Comparison of ENCODE assay signal across 1 cellular context in the genomic region with DNA sequence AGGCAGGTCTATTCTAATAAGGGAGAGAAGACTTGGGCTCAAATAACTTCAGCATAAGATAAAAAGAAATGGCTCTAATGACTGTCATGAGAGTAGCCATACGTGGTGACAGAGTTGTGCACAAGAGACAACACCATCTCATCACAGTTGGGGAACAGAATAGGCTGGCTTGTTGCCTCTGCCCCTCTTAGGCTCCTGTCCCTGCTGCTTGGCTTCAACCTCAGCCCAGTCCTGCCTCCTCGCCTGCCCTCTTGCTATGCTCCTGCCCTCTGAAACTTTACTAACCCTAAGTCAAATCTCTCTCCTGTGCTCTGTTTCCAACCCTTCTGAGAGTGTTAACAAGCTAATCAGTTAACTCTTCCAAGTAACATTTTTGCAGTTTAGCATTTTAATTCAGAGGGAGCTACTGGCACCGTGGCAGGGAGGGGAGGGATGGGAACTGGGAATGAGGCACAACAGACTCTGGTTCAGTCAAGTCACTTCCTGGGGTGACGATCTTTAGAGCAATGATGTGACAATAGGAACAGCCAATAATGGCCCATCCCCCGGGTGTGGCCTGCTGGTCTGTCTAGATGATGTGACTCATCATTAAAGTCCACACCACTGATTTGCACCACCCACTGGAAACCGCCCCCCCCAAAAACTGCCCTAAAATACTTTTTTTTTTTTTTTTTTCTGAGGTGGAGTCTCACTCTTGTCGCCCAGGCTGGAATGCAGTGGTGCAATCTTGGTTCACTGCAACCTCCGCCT.
TF ChIP-seq lines count a peak whose summit lies in the region.

No MANE protein-coding gene starts in this region.

TF ChIP-seq in GM23338, 12 proteins besides CTCF, POLR2A, EP300 and RAD21 (continued from another document):
- TF ChIP-seq, protein P1, sequence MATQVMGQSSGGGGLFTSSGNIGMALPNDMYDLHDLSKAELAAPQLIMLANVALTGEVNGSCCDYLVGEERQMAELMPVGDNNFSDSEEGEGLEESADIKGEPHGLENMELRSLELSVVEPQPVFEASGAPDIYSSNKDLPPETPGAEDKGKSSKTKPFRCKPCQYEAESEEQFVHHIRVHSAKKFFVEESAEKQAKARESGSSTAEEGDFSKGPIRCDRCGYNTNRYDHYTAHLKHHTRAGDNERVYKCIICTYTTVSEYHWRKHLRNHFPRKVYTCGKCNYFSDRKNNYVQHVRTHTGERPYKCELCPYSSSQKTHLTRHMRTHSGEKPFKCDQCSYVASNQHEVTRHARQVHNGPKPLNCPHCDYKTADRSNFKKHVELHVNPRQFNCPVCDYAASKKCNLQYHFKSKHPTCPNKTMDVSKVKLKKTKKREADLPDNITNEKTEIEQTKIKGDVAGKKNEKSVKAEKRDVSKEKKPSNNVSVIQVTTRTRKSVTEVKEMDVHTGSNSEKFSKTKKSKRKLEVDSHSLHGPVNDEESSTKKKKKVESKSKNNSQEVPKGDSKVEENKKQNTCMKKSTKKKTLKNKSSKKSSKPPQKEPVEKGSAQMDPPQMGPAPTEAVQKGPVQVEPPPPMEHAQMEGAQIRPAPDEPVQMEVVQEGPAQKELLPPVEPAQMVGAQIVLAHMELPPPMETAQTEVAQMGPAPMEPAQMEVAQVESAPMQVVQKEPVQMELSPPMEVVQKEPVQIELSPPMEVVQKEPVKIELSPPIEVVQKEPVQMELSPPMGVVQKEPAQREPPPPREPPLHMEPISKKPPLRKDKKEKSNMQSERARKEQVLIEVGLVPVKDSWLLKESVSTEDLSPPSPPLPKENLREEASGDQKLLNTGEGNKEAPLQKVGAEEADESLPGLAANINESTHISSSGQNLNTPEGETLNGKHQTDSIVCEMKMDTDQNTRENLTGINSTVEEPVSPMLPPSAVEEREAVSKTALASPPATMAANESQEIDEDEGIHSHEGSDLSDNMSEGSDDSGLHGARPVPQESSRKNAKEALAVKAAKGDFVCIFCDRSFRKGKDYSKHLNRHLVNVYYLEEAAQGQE (IDR thresholded peaks at IDR 0.05; ENCODE audit: unreplicated experiment): no peak
- no peak for TF ChIP-seq CREB1 (CRISPR knock-in tag; IDR thresholded peaks at IDR 0.05; ENCODE audit: low read depth)
- TF ChIP-seq STAT1 (IDR thresholded peaks at IDR 0.05; ENCODE audit: unreplicated experiment): no peak
- TF ChIP-seq ZNF331 (CRISPR knock-in tag; IDR thresholded peaks at IDR 0.05; ENCODE audit: low read depth): no peak
- TF ChIP-seq ZNF114 (CRISPR knock-in tag; IDR thresholded peaks at IDR 0.05): no peak
- TF ChIP-seq, protein P2, sequence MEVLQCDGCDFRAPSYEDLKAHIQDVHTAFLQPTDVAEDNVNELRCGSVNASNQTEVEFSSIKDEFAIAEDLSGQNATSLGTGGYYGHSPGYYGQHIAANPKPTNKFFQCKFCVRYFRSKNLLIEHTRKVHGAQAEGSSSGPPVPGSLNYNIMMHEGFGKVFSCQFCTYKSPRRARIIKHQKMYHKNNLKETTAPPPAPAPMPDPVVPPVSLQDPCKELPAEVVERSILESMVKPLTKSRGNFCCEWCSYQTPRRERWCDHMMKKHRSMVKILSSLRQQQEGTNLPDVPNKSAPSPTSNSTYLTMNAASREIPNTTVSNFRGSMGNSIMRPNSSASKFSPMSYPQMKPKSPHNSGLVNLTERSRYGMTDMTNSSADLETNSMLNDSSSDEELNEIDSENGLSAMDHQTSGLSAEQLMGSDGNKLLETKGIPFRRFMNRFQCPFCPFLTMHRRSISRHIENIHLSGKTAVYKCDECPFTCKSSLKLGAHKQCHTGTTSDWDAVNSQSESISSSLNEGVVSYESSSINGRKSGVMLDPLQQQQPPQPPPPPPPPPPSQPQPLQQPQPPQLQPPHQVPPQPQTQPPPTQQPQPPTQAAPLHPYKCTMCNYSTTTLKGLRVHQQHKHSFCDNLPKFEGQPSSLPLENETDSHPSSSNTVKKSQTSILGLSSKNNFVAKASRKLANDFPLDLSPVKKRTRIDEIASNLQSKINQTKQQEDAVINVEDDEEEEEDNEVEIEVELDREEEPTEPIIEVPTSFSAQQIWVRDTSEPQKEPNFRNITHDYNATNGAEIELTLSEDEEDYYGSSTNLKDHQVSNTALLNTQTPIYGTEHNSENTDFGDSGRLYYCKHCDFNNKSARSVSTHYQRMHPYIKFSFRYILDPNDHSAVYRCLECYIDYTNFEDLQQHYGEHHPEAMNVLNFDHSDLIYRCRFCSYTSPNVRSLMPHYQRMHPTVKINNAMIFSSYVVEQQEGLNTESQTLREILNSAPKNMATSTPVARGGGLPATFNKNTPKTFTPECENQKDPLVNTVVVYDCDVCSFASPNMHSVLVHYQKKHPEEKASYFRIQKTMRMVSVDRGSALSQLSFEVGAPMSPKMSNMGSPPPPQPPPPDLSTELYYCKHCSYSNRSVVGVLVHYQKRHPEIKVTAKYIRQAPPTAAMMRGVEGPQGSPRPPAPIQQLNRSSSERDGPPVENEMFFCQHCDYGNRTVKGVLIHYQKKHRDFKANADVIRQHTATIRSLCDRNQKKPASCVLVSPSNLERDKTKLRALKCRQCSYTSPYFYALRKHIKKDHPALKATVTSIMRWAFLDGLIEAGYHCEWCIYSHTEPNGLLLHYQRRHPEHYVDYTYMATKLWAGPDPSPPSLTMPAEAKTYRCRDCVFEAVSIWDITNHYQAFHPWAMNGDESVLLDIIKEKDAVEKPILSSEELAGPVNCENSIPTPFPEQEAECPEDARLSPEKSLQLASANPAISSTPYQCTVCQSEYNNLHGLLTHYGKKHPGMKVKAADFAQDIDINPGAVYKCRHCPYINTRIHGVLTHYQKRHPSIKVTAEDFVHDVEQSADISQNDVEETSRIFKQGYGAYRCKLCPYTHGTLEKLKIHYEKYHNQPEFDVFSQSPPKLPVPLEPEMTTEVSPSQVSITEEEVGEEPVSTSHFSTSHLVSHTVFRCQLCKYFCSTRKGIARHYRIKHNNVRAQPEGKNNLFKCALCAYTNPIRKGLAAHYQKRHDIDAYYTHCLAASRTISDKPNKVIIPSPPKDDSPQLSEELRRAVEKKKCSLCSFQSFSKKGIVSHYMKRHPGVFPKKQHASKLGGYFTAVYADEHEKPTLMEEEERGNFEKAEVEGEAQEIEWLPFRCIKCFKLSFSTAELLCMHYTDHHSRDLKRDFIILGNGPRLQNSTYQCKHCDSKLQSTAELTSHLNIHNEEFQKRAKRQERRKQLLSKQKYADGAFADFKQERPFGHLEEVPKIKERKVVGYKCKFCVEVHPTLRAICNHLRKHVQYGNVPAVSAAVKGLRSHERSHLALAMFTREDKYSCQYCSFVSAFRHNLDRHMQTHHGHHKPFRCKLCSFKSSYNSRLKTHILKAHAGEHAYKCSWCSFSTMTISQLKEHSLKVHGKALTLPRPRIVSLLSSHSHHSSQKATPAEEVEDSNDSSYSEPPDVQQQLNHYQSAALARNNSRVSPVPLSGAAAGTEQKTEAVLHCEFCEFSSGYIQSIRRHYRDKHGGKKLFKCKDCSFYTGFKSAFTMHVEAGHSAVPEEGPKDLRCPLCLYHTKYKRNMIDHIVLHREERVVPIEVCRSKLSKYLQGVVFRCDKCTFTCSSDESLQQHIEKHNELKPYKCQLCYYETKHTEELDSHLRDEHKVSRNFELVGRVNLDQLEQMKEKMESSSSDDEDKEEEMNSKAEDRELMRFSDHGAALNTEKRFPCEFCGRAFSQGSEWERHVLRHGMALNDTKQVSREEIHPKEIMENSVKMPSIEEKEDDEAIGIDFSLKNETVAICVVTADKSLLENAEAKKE (CRISPR knock-in tag; IDR thresholded peaks at IDR 0.05): no peak
- TF ChIP-seq, protein P3, sequence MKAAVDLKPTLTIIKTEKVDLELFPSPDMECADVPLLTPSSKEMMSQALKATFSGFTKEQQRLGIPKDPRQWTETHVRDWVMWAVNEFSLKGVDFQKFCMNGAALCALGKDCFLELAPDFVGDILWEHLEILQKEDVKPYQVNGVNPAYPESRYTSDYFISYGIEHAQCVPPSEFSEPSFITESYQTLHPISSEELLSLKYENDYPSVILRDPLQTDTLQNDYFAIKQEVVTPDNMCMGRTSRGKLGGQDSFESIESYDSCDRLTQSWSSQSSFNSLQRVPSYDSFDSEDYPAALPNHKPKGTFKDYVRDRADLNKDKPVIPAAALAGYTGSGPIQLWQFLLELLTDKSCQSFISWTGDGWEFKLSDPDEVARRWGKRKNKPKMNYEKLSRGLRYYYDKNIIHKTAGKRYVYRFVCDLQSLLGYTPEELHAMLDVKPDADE (IDR thresholded peaks at IDR 0.05): no peak
- TF ChIP-seq EZH2phosphoT487 (IDR thresholded peaks at IDR 0.05; ENCODE audit: unreplicated experiment): no peak
